Comparison of ENCODE assay signal across 19 cellular contexts in the genomic region with DNA sequence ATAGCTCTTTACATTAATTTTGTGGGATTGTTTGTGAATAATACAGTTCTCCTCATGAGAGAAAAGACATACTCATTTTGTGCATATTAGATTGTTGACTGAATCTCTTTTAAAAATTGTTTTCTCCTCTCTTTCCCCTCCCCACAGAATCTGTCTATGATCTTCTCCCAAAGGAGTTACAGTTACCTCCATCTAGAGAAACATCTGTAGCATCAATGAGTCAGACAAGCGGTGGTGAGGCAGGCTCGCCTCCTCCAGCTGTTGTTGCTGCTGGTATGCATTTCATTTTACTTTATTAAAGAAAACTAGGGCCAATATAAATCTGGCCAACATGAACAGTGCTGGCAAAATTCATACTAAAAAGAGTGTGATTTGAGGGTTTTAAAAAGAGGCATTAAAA.
DNase-seq lines count a peak whose midpoint lies in the region; ATAC-seq and TF ChIP-seq lines count a peak whose summit lies in the region.
"Had no signal": no experiment of that assay in that cellular context is flagged by ENCODE, and none has a peak within 500 bp of the region (broad histone marks: within the 10 kb centered on the region; RNA-seq: fewer than 3 reads in every experiment).

No MANE protein-coding gene starts in this region.

- H3K36me3 Mint-ChIP-seq in activated CD4-positive, alpha-beta T cell treated with anti-CD3 and anti-CD28 coated beads, Interleukin-2, amount 10 ng/mL, durations not matched to agents 24 days and 14 days (ENCODE audit: low read depth): peaks cover 24% of the 10 kb centered on the region
- H3K36me3 Mint-ChIP-seq in progenitor cell of endocrine pancreas (ENCODE audit: insufficient read depth): peaks cover 13% of the 10 kb centered on the region

- no peak overlapping the region for H3K4me3 ChIP-seq in epithelial cell of esophagus (ENCODE audit: low read length)
- H3K4me3 ChIP-seq: psoas muscle, SJSA1 had no signal

- H3K4me3 Mint-ChIP-seq in activated CD4-positive, alpha-beta T cell treated with anti-CD3 and anti-CD28 coated beads, Interleukin-2, amount 10 ng/mL, durations not matched to agents 24 days and 14 days: no peak overlapping the region
- no peak overlapping the region for H3K4me3 Mint-ChIP-seq in progenitor cell of endocrine pancreas (ENCODE audit: low read depth)
- H3K4me3 Mint-ChIP-seq: activated CD4-positive, alpha-beta T cell treated with anti-CD3 and anti-CD28 coated beads for 36 hours; activated naive CD4-positive, alpha-beta T cell treated with anti-CD3 and anti-CD28 coated beads for 36 hours; CD4-positive, alpha-beta T cell; effector memory CD8-positive, alpha-beta T cell; nephron had no signal

- TF ChIP-seq CTCF in epithelial cell of esophagus (IDR thresholded peaks at IDR 0.05; ENCODE audit: insufficient read depth, low read depth, low read length, missing control alignments) (no peak), progenitor cell of endocrine pancreas (IDR thresholded peaks at IDR 0.05; ENCODE audit: unreplicated experiment) (no peak)

- no peak for ATAC-seq in GM18858 (IDR thresholded peaks at IDR 0.05; ENCODE audit: unreplicated experiment)
- ATAC-seq: activated CD4-positive, alpha-beta T cell treated with anti-CD3 and anti-CD28 coated beads for 36 hours; effector memory CD8-positive, alpha-beta T cell; psoas muscle had no signal

- H3K27me3 Mint-ChIP-seq in activated CD4-positive, alpha-beta T cell treated with anti-CD3 and anti-CD28 coated beads, Interleukin-2, amount 10 ng/mL, durations not matched to agents 24 days and 14 days: no peaks in the 10 kb centered on the region
- no peaks in the 10 kb centered on the region for H3K27me3 Mint-ChIP-seq in progenitor cell of endocrine pancreas
- H3K27me3 Mint-ChIP-seq: activated CD4-positive, alpha-beta T cell treated with anti-CD3 and anti-CD28 coated beads for 36 hours; CD4-positive, alpha-beta T cell; effector memory CD8-positive, alpha-beta T cell had no signal

- H3K9me3 Mint-ChIP-seq in activated CD4-positive, alpha-beta T cell treated with anti-CD3 and anti-CD28 coated beads, Interleukin-2, amount 10 ng/mL, durations not matched to agents 24 days and 14 days: no peaks in the 10 kb centered on the region
- no peaks in the 10 kb centered on the region for H3K9me3 Mint-ChIP-seq in progenitor cell of endocrine pancreas (ENCODE audit: low read depth)
- H3K9me3 Mint-ChIP-seq: activated naive CD4-positive, alpha-beta T cell treated with anti-CD3 and anti-CD28 coated beads for 36 hours; CD4-positive, alpha-beta T cell; effector memory CD8-positive, alpha-beta T cell; nephron had no signal

- intact Hi-C loops in activated CD4-positive, alpha-beta T cell treated with anti-CD3 and anti-CD28 coated beads, Interleukin-2, amount 10 ng/mL, durations not matched to agents 24 days and 14 days (cut with micrococcal nuclease): no loop called here

- H3K4me1 Mint-ChIP-seq in activated CD4-positive, alpha-beta T cell treated with anti-CD3 and anti-CD28 coated beads, Interleukin-2, amount 10 ng/mL, durations not matched to agents 24 days and 14 days: peaks cover 2% of the 10 kb centered on the region
- H3K4me1 Mint-ChIP-seq in progenitor cell of endocrine pancreas (ENCODE audit: low read depth): no peaks in the 10 kb centered on the region

- no peak overlapping the region for H3K27ac Mint-ChIP-seq in activated CD4-positive, alpha-beta T cell treated with anti-CD3 and anti-CD28 coated beads, Interleukin-2, amount 10 ng/mL, durations not matched to agents 24 days and 14 days
- H3K27ac Mint-ChIP-seq in progenitor cell of endocrine pancreas: peak overlapping the region; percentile 39
- H3K27ac Mint-ChIP-seq: activated CD4-positive, alpha-beta T cell treated with anti-CD3 and anti-CD28 coated beads for 36 hours; activated naive CD4-positive, alpha-beta T cell treated with anti-CD3 and anti-CD28 coated beads for 36 hours; CD4-positive, alpha-beta T cell had no signal

- DNase-seq in activated CD4-positive, alpha-beta T cell treated with anti-CD3 and anti-CD28 coated beads, Interleukin-2, amount 10 ng/mL, durations not matched to agents 24 days and 14 days: peak; percentile 37
- DNase-seq in activated CD4-positive, alpha-beta T cell treated with anti-CD3 and anti-CD28 coated beads, Interleukin-2, amount 50 U/mL, for 4 hours: no peak
- DNase-seq in NCI-H2171 treated with DMSO at 0.1 percent for 48 hours (lab: John Stamatoyannopoulos, UW): peak; percentile 56
- DNase-seq in epithelial cell of esophagus (ENCODE audit: low read depth): peak; percentile 38
- no peak for DNase-seq in progenitor cell of endocrine pancreas (ENCODE audit: low spot score, unreplicated experiment)
- DNase-seq in islet precursor cell: no peak
- DNase-seq in DMS53 (lab: John Stamatoyannopoulos, UW): no peak
- DNase-seq: activated CD4-positive, alpha-beta T cell treated with anti-CD3 and anti-CD28 coated beads for 36 hours; activated naive CD4-positive, alpha-beta T cell treated with anti-CD3 and anti-CD28 coated beads for 36 hours; CD4-positive, alpha-beta T cell; DND-41; effector memory CD8-positive, alpha-beta T cell; NCI-H1694 treated with DMSO at 0.1 percent for 48 hours; NCI-H510A; psoas muscle; stimulated activated naive CD4-positive, alpha-beta T cell had no signal

Comparison
In these comparisons a context has a peak if more than half of its experiments do, and no peak if none do; other contexts are left out.
1. DNase-seq: peak in activated CD4-positive, alpha-beta T cell treated with anti-CD3 and anti-CD28 coated beads, Interleukin-2, amount 10 ng/mL, durations not matched to agents 24 days and 14 days (single experiment), NCI-H2171 treated with DMSO at 0.1 percent for 48 hours (single experiment) and epithelial cell of esophagus (single experiment); none in activated CD4-positive, alpha-beta T cell treated with anti-CD3 and anti-CD28 coated beads, Interleukin-2, amount 50 U/mL, for 4 hours (0 of 2), progenitor cell of endocrine pancreas (single experiment), islet precursor cell (single experiment) and DMS53 (single experiment).